In the genomic region with DNA sequence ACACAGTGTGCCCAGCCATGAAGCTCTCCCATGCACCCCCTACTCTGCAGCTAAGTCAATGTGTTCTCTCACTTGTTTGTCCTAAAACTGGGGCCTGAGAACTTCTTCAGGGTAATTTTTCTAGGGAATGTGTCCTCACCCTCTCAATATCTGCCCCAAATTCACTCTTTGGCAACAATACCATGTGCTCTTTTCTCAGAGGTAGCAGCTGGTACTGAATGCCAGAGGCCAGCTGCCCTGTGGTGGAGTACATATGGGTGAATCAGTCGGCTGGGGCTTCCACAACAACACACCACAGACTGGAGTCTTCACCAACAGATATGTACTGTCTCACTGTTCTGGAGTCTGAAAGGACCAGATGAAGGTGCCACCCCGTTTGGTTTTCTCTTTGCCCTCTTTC, we compare ENCODE assay signal across 1 cellular context.
TF ChIP-seq lines count a peak whose summit lies in the region.

No MANE protein-coding gene starts in this region.

TF ChIP-seq in H1, 55 proteins besides CTCF, POLR2A, EP300 and RAD21:
- TF ChIP-seq KDM5A (IDR thresholded peaks at IDR 0.05; ENCODE audit: low read length): no peak
- no peak for TF ChIP-seq RXRA (IDR thresholded peaks at IDR 0.05; ENCODE audit: insufficient read depth, low read depth, low read length)
- TF ChIP-seq, protein P1, sequence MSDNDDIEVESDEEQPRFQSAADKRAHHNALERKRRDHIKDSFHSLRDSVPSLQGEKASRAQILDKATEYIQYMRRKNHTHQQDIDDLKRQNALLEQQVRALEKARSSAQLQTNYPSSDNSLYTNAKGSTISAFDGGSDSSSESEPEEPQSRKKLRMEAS (IDR thresholded peaks at IDR 0.05): no peak
- no peak for TF ChIP-seq TAF1 (IDR thresholded peaks at IDR 0.05; ENCODE audit: low read depth, low read length)
- TF ChIP-seq CEBPB (IDR thresholded peaks at IDR 0.05; ENCODE audit: low read depth, low read length): no peak
- peak; percentile 17 for TF ChIP-seq EZH2 (IDR thresholded peaks at IDR 0.05; ENCODE audit: low read depth, low read length, severe bottlenecking)
- no peak for TF ChIP-seq BCL11A (IDR thresholded peaks at IDR 0.05; ENCODE audit: low read depth in 2 of 2, low read length in 2 of 2)
